In the genomic region with DNA sequence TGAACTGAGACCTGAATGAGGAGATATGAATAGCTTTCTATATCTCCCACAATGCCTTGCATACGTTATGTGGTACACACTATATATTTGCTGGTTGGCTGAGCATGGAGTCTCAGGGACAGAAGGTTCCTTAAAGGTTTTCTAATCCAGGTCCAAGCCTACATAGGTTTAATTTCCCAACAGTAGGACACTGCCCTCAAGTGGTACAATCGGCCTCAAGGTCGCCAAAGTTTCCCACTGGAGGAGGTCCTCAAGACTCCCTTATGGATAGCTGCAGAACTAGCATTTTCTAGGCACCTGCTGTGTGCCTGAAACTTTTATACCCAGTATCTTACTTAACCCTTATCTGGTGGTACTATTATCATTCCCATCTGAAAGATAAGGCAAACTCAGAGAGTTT, we compare ENCODE assay signal across 14 cellular contexts. TPM values are rescaled to one million over a fixed set of nuclear protein-coding genes. Genes with fewer than 3 reads are reported as not detected.
DNase-seq lines count a peak whose midpoint lies in the region; ATAC-seq, FAIRE-seq and TF ChIP-seq lines count a peak whose summit lies in the region.
"Had no signal": no experiment of that assay in that cellular context is flagged by ENCODE, and none has a peak within 500 bp of the region (broad histone marks: within the 10 kb centered on the region; RNA-seq: fewer than 3 reads in every experiment).

No MANE protein-coding gene starts in this region.

- TF ChIP-seq CTCF in AG04449 (IDR thresholded peaks at IDR 0.05; ENCODE audit: insufficient read depth, low read length, missing control alignments) (peak; percentile 3), HEK293 (tag by site-specific recombination; IDR thresholded peaks at IDR 0.05) (no peak), kidney (IDR thresholded peaks at IDR 0.05; ENCODE audit: borderline replicate concordance, extremely low read depth, insufficient read depth) (peak; percentile 43)

- DNase-seq in AG04449 (ENCODE audit: low read depth, low spot score) (no peak), amniotic epithelial cell (ENCODE audit: low read depth) (peak; percentile 9), kidney (no peak), NCI-H1930 (lab: John Stamatoyannopoulos, UW) (no peak), Ammon's horn (ENCODE audit: low spot score) (no peak)
- DNase-seq: activated CD8-positive, alpha-beta memory T cell treated with anti-CD3 and anti-CD28 coated beads, Interleukin-2, amount 10 ng/mL, durations not matched to agents 7 days and 5 days; GDM1; NCI-H446 had no signal

- H3K4me3 ChIP-seq in AG04449 (ENCODE audit: low read depth, low read length), result no peak overlapping the region
- H3K4me3 ChIP-seq in HEK293 (ENCODE audit: low read depth, low read length), result no peak overlapping the region
- H3K4me3 ChIP-seq in kidney (ENCODE audit: low read length in 2 of 2), result no peak overlapping the region
- H3K4me3 ChIP-seq: HAP-1, skin epidermis had no signal

- intact Hi-C loops in kidney (cut with DNase I), result no loop called here

- no peak for ATAC-seq in HG02678 (IDR thresholded peaks at IDR 0.05; ENCODE audit: unreplicated experiment)
- ATAC-seq in HG03354 (IDR thresholded peaks at IDR 0.05; ENCODE audit: poor library complexity, severe bottlenecking, unreplicated experiment), result no peak
- ATAC-seq: activated CD8-positive, alpha-beta memory T cell treated with anti-CD3 and anti-CD28 coated beads, Interleukin-2, amount 10 ng/mL, durations not matched to agents 7 days and 5 days; esophagus mucosa had no signal

- H3K36me3 ChIP-seq in HEK293 (ENCODE audit: control insufficient read depth in 2 of 2, insufficient read depth in 1 of 2, low read length in 2 of 2) (no peaks in the 10 kb centered on the region), kidney (ENCODE audit: control insufficient read depth in 1 of 2, insufficient read depth in 2 of 2, low read length in 2 of 2) (no peaks in the 10 kb centered on the region)
- H3K36me3 ChIP-seq: HAP-1 had no signal

- CTCF ChIA-PET in AG04449 (lab: Yijun Ruan, JAX) (interaction anchor here (0.6 to 5.8 kb wide), 7 partner anchors 14 to 634 kb away, joined by 3 to 57 read pairs (median 3); no protein-coding TSS in a partner anchor), HEK293 (lab: Yijun Ruan, JAX) (interaction anchor here (0.6 to 5.1 kb wide), 23 partner anchors 9 to 1156 kb away, joined by 3 to 62 read pairs (median 4); a partner anchor contains a TSS)

- H3K9me3 ChIP-seq in HEK293 (ENCODE audit: control insufficient read depth, insufficient read depth, low read depth, low read length) (peaks cover 4% of the 10 kb centered on the region; the same call in 1 of the 2 replicates), kidney (ENCODE audit: control insufficient read depth in 1 of 2, low read length in 2 of 2) (no peaks in the 10 kb centered on the region)
- H3K9me3 ChIP-seq: HAP-1 had no signal

- H3K4me1 ChIP-seq in HEK293 (ENCODE audit: control insufficient read depth, insufficient read depth, low read length) (no peaks in the 10 kb centered on the region), kidney (ENCODE audit: control insufficient read depth in 1 of 2, insufficient read depth in 1 of 2, low read depth in 1 of 2, low read length in 2 of 2) (no peaks in the 10 kb centered on the region)

- POLR2A ChIA-PET in AG04449 (lab: Yijun Ruan, JAX), result no interaction called here
- POLR2A ChIA-PET in HEK293 (lab: Yijun Ruan, JAX), result no interaction called here

- H3K27ac ChIP-seq in HEK293 (ENCODE audit: extremely low read depth, low read depth, low read length) (no peak overlapping the region), kidney (ENCODE audit: low read depth in 2 of 2, low read length in 2 of 2) (no peak overlapping the region)
- H3K27ac ChIP-seq: skin epidermis had no signal

- H3K9ac ChIP-seq in kidney (ENCODE audit: low read length in 2 of 2), result no peak overlapping the region

- FAIRE-seq in kidney (lab: Jason Lieb, UNC), result no peak

TF ChIP-seq in HEK293, 187 proteins besides CTCF, POLR2A, EP300 and RAD21:
- TF ChIP-seq ZNF133 (tag by site-specific recombination; IDR thresholded peaks at IDR 0.05) (no peak), ZNF830 (tag by site-specific recombination; IDR thresholded peaks at IDR 0.05; ENCODE audit: low read depth) (no peak), ZFP37 (tag by site-specific recombination; IDR thresholded peaks at IDR 0.05) (no peak), FEZF1 (tag by site-specific recombination; IDR thresholded peaks at IDR 0.05) (no peak), ZNF654 (tag by site-specific recombination; IDR thresholded peaks at IDR 0.05; ENCODE audit: low read depth) (peak; percentile 37)
- TF ChIP-seq, protein P1, sequence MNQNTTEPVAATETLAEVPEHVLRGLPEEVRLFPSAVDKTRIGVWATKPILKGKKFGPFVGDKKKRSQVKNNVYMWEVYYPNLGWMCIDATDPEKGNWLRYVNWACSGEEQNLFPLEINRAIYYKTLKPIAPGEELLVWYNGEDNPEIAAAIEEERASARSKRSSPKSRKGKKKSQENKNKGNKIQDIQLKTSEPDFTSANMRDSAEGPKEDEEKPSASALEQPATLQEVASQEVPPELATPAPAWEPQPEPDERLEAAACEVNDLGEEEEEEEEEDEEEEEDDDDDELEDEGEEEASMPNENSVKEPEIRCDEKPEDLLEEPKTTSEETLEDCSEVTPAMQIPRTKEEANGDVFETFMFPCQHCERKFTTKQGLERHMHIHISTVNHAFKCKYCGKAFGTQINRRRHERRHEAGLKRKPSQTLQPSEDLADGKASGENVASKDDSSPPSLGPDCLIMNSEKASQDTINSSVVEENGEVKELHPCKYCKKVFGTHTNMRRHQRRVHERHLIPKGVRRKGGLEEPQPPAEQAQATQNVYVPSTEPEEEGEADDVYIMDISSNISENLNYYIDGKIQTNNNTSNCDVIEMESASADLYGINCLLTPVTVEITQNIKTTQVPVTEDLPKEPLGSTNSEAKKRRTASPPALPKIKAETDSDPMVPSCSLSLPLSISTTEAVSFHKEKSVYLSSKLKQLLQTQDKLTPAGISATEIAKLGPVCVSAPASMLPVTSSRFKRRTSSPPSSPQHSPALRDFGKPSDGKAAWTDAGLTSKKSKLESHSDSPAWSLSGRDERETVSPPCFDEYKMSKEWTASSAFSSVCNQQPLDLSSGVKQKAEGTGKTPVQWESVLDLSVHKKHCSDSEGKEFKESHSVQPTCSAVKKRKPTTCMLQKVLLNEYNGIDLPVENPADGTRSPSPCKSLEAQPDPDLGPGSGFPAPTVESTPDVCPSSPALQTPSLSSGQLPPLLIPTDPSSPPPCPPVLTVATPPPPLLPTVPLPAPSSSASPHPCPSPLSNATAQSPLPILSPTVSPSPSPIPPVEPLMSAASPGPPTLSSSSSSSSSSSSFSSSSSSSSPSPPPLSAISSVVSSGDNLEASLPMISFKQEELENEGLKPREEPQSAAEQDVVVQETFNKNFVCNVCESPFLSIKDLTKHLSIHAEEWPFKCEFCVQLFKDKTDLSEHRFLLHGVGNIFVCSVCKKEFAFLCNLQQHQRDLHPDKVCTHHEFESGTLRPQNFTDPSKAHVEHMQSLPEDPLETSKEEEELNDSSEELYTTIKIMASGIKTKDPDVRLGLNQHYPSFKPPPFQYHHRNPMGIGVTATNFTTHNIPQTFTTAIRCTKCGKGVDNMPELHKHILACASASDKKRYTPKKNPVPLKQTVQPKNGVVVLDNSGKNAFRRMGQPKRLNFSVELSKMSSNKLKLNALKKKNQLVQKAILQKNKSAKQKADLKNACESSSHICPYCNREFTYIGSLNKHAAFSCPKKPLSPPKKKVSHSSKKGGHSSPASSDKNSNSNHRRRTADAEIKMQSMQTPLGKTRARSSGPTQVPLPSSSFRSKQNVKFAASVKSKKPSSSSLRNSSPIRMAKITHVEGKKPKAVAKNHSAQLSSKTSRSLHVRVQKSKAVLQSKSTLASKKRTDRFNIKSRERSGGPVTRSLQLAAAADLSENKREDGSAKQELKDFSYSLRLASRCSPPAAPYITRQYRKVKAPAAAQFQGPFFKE (tag by site-specific recombination; IDR thresholded peaks at IDR 0.05; ENCODE audit: borderline replicate concordance), result no peak
- TF ChIP-seq, protein P2, sequence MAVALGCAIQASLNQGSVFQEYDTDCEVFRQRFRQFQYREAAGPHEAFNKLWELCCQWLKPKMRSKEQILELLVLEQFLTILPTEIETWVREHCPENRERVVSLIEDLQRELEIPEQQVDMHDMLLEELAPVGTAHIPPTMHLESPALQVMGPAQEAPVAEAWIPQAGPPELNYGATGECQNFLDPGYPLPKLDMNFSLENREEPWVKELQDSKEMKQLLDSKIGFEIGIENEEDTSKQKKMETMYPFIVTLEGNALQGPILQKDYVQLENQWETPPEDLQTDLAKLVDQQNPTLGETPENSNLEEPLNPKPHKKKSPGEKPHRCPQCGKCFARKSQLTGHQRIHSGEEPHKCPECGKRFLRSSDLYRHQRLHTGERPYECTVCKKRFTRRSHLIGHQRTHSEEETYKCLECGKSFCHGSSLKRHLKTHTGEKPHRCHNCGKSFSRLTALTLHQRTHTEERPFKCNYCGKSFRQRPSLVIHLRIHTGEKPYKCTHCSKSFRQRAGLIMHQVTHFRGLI (tag by site-specific recombination; IDR thresholded peaks at IDR 0.05), result no peak
- TF ChIP-seq, protein P3, sequence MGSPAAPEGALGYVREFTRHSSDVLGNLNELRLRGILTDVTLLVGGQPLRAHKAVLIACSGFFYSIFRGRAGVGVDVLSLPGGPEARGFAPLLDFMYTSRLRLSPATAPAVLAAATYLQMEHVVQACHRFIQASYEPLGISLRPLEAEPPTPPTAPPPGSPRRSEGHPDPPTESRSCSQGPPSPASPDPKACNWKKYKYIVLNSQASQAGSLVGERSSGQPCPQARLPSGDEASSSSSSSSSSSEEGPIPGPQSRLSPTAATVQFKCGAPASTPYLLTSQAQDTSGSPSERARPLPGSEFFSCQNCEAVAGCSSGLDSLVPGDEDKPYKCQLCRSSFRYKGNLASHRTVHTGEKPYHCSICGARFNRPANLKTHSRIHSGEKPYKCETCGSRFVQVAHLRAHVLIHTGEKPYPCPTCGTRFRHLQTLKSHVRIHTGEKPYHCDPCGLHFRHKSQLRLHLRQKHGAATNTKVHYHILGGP (tag by site-specific recombination; IDR thresholded peaks at IDR 0.05), result no peak

RNA-seq across cellular contexts. Expression of a gene that starts 21.0 kb away (rescaled TPM):
- 53.0 TPM for total RNA-seq in kidney
- 50.6 TPM for polyA plus RNA-seq in kidney (ENCODE audit: insufficient read depth, low read depth, low replicate concordance)
